ENCODE assay signal across 1 cellular context in genomic region chr12:27820564-27820963, GRCh38.
TF ChIP-seq lines count a peak whose summit lies in the region.

No MANE protein-coding gene starts in this region.

TF ChIP-seq in SK-N-SH treated with all-trans-retinoic acid at 6 μM for 48 hours, 23 proteins besides CTCF, POLR2A, EP300 and RAD21 (continued from another document):
- no peak for TF ChIP-seq POU6F1 (CRISPR knock-in tag; IDR thresholded peaks at IDR 0.05; ENCODE audit: borderline replicate concordance, low read depth)
- no peak for TF ChIP-seq ZNF70 (CRISPR knock-in tag; IDR thresholded peaks at IDR 0.05)
- TF ChIP-seq ZFP30 (CRISPR knock-in tag; IDR thresholded peaks at IDR 0.05): no peak
- no peak for TF ChIP-seq TCF4 (CRISPR knock-in tag; IDR thresholded peaks at IDR 0.05; ENCODE audit: borderline replicate concordance)
- TF ChIP-seq GLIS3 (CRISPR knock-in tag; IDR thresholded peaks at IDR 0.05): no peak
- TF ChIP-seq, protein P1, sequence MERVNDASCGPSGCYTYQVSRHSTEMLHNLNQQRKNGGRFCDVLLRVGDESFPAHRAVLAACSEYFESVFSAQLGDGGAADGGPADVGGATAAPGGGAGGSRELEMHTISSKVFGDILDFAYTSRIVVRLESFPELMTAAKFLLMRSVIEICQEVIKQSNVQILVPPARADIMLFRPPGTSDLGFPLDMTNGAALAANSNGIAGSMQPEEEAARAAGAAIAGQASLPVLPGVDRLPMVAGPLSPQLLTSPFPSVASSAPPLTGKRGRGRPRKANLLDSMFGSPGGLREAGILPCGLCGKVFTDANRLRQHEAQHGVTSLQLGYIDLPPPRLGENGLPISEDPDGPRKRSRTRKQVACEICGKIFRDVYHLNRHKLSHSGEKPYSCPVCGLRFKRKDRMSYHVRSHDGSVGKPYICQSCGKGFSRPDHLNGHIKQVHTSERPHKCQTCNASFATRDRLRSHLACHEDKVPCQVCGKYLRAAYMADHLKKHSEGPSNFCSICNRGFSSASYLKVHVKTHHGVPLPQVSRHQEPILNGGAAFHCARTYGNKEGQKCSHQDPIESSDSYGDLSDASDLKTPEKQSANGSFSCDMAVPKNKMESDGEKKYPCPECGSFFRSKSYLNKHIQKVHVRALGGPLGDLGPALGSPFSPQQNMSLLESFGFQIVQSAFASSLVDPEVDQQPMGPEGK (CRISPR knock-in tag; IDR thresholded peaks at IDR 0.05; ENCODE audit: borderline replicate concordance): no peak
- no peak for TF ChIP-seq ZFP3 (CRISPR knock-in tag; IDR thresholded peaks at IDR 0.05)
- TF ChIP-seq ARNTL (CRISPR knock-in tag; IDR thresholded peaks at IDR 0.05; ENCODE audit: borderline replicate concordance, low read depth): no peak
- no peak for TF ChIP-seq ZNF565 (CRISPR knock-in tag; conservative IDR thresholded peaks at IDR 0.05; ENCODE audit: low read depth)
- TF ChIP-seq, protein P2, sequence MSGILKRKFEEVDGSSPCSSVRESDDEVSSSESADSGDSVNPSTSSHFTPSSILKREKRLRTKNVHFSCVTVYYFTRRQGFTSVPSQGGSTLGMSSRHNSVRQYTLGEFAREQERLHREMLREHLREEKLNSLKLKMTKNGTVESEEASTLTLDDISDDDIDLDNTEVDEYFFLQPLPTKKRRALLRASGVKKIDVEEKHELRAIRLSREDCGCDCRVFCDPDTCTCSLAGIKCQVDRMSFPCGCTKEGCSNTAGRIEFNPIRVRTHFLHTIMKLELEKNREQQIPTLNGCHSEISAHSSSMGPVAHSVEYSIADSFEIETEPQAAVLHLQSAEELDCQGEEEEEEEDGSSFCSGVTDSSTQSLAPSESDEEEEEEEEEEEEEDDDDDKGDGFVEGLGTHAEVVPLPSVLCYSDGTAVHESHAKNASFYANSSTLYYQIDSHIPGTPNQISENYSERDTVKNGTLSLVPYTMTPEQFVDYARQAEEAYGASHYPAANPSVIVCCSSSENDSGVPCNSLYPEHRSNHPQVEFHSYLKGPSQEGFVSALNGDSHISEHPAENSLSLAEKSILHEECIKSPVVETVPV (CRISPR knock-in tag; IDR thresholded peaks at IDR 0.05): no peak
- TF ChIP-seq ISL1 (CRISPR knock-in tag; IDR thresholded peaks at IDR 0.05): no peak
- TF ChIP-seq ZNF8 (CRISPR knock-in tag; IDR thresholded peaks at IDR 0.05): no peak
